In genomic region chr1:65229201-65229600, GRCh38 we compare ENCODE assay signal across 27 cellular contexts.
"Had no signal": no experiment of that assay in that cellular context is flagged by ENCODE, and none has a peak within 500 bp of the region (broad histone marks: within the 10 kb centered on the region; RNA-seq: fewer than 3 reads in every experiment).

No MANE protein-coding gene starts in this region.

- H3K36me3 ChIP-seq: ovary, thyroid gland, transverse colon, upper lobe of right lung had no signal

- ATAC-seq: left colon; mucosa of descending colon; naive thymus-derived CD4-positive, alpha-beta T cell; natural killer cell treated with Interleukin-12 subunit alpha and Interleukin-12 subunit beta and Interleukin-15 and Interleukin-18, amount 100 ng/mL, for 72 hours; sciatic nerve; stimulated activated naive B cell treated with anti-CD40 and anti-IgM and Interleukin-4, amounts not matched to agents 10 μg/mL and 1 μg/mL and 100 μg/mL, for 72 hours; stimulated activated naive CD8-positive, alpha-beta T cell treated with anti-CD3 and anti-CD28 coated beads, Interleukin-15, Interleukin-2, amounts not matched to agents 100 U/mL and 50 U/mL, for 24 hours; upper lobe of right lung had no signal

- H3K27ac ChIP-seq: left ventricle myocardium inferior, ovary, right atrium auricular region, skin epidermis, stomach, testis, thyroid gland, transverse colon, upper lobe of right lung had no signal

- H3K27ac Mint-ChIP-seq: immature natural killer cell; memory B cell; naive thymus-derived CD4-positive, alpha-beta T cell; natural killer cell treated with Interleukin-12 subunit alpha and Interleukin-12 subunit beta and Interleukin-15 and Interleukin-18, amount 100 ng/mL, for 72 hours; progenitor cell of endocrine pancreas; stimulated activated naive B cell treated with anti-CD40 and anti-IgM and Interleukin-4, amounts not matched to agents 10 μg/mL and 1 μg/mL and 100 μg/mL, for 72 hours had no signal

- H3K4me1 Mint-ChIP-seq: immature natural killer cell, memory B cell had no signal

- DNase-seq: hypothalamus; immature natural killer cell; kidney; left colon; left ventricle myocardium inferior; midbrain; mucosa of descending colon; naive thymus-derived CD4-positive, alpha-beta T cell; ovary; stimulated activated CD4-positive, alpha-beta T cell treated with anti-CD3 and anti-CD28 coated beads, Interleukin-12 subunit alpha, Interleukin-12 subunit beta, amount 100 ng/mL, for 4 hours; stimulated activated CD4-positive, alpha-beta T cell treated with anti-CD3 and anti-CD28 coated beads, Interleukin-15, amount 100 ng/mL, for 24 hours; stimulated activated CD4-positive, alpha-beta T cell treated with anti-CD3 and anti-CD28 coated beads, Interleukin-2, amount 100 ng/mL, for 24 hours; stimulated activated CD4-positive, alpha-beta T cell treated with anti-CD3 and anti-CD28 coated beads, Interleukin-4, amount 100 ng/mL, for 1 hour; stimulated activated naive B cell treated with anti-CD40 and anti-IgM and Interleukin-4, amounts not matched to agents 10 μg/mL and 1 μg/mL and 100 μg/mL, for 72 hours; stimulated activated naive CD8-positive, alpha-beta T cell treated with anti-CD3 and anti-CD28 coated beads, Interleukin-15, Interleukin-2, amounts not matched to agents 100 U/mL and 50 U/mL, for 24 hours; stomach; testis; thyroid gland; transverse colon; upper lobe of right lung had no signal

- H3K27me3 Mint-ChIP-seq: progenitor cell of endocrine pancreas had no signal

- H3K27me3 ChIP-seq: ovary, right atrium auricular region, stomach, testis, thyroid gland, transverse colon, upper lobe of right lung had no signal

- H3K4me3 ChIP-seq: left ventricle myocardium inferior, lung, mucosa of descending colon, ovary, right atrium auricular region, skin epidermis, stomach, testis, thyroid gland, transverse colon, upper lobe of right lung had no signal

- H3K4me3 Mint-ChIP-seq: immature natural killer cell; memory B cell; naive thymus-derived CD4-positive, alpha-beta T cell; natural killer cell treated with Interleukin-12 subunit alpha and Interleukin-12 subunit beta and Interleukin-15 and Interleukin-18, amount 100 ng/mL, for 72 hours; stimulated activated naive B cell treated with anti-CD40 and anti-IgM and Interleukin-4, amounts not matched to agents 10 μg/mL and 1 μg/mL and 100 μg/mL, for 72 hours had no signal

- H3K9me3 Mint-ChIP-seq: immature natural killer cell; memory B cell; natural killer cell treated with Interleukin-12 subunit alpha and Interleukin-12 subunit beta and Interleukin-15 and Interleukin-18, amount 100 ng/mL, for 72 hours; stimulated activated naive B cell treated with anti-CD40 and anti-IgM and Interleukin-4, amounts not matched to agents 10 μg/mL and 1 μg/mL and 100 μg/mL, for 72 hours had no signal

- H3K9me3 ChIP-seq: left ventricle myocardium inferior, mucosa of descending colon, ovary, right atrium auricular region, stomach, testis, thyroid gland, transverse colon, upper lobe of right lung had no signal

- H3K36me3 Mint-ChIP-seq: immature natural killer cell; memory B cell; natural killer cell treated with Interleukin-12 subunit alpha and Interleukin-12 subunit beta and Interleukin-15 and Interleukin-18, amount 100 ng/mL, for 72 hours; stimulated activated naive B cell treated with anti-CD40 and anti-IgM and Interleukin-4, amounts not matched to agents 10 μg/mL and 1 μg/mL and 100 μg/mL, for 72 hours had no signal

- H3K4me1 ChIP-seq: right atrium auricular region, testis, thyroid gland, upper lobe of right lung had no signal
